ENCODE assay signal across 1 cellular context in the genomic region with DNA sequence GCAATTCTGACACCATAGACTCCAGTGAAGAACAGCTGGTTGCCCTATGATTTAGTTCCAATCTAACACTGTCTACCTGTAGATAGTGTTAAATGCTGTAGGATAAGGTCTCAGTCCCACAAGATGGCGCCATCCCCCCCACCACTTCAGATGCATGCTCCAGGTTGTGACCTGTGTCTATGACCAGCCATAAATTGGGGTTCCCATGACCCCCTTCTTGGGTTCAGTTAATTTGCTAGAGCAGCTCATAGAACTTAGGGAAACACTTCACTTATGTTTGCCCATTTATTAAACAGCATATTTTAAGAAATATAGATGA.
TF ChIP-seq lines count a peak whose summit lies in the region.

No MANE protein-coding gene starts in this region.

TF ChIP-seq in IMR-90, 13 proteins besides CTCF, POLR2A, EP300 and RAD21:
- TF ChIP-seq CHD1 (IDR thresholded peaks at IDR 0.05; ENCODE audit: low read depth, low read length): no peak
- TF ChIP-seq RCOR1 (IDR thresholded peaks at IDR 0.05; ENCODE audit: insufficient replicate concordance, low read length): no peak
- TF ChIP-seq, protein P1, sequence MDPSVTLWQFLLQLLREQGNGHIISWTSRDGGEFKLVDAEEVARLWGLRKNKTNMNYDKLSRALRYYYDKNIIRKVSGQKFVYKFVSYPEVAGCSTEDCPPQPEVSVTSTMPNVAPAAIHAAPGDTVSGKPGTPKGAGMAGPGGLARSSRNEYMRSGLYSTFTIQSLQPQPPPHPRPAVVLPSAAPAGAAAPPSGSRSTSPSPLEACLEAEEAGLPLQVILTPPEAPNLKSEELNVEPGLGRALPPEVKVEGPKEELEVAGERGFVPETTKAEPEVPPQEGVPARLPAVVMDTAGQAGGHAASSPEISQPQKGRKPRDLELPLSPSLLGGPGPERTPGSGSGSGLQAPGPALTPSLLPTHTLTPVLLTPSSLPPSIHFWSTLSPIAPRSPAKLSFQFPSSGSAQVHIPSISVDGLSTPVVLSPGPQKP (IDR thresholded peaks at IDR 0.05; ENCODE audit: borderline replicate concordance, low read depth, low read length): no peak
- TF ChIP-seq MXI1 (IDR thresholded peaks at IDR 0.05; ENCODE audit: borderline replicate concordance, low read depth, low read length): no peak
- no peak for TF ChIP-seq MAZ (IDR thresholded peaks at IDR 0.05; ENCODE audit: borderline replicate concordance, low read depth, low read length)
- no peak for TF ChIP-seq RFX5 (IDR thresholded peaks at IDR 0.05; ENCODE audit: low read depth, low read length)
- no peak for TF ChIP-seq CEBPB (IDR thresholded peaks at IDR 0.05; ENCODE audit: low read depth, low read length)
- TF ChIP-seq FOS (IDR thresholded peaks at IDR 0.05; ENCODE audit: low read depth, low read length): no peak
- no peak for TF ChIP-seq SMC3 (IDR thresholded peaks at IDR 0.05; ENCODE audit: low read depth, low read length)
- no peak for TF ChIP-seq MAFK (IDR thresholded peaks at IDR 0.05; ENCODE audit: low read depth, low read length)
- TF ChIP-seq, protein P2, sequence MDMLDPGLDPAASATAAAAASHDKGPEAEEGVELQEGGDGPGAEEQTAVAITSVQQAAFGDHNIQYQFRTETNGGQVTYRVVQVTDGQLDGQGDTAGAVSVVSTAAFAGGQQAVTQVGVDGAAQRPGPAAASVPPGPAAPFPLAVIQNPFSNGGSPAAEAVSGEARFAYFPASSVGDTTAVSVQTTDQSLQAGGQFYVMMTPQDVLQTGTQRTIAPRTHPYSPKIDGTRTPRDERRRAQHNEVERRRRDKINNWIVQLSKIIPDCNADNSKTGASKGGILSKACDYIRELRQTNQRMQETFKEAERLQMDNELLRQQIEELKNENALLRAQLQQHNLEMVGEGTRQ (IDR thresholded peaks at IDR 0.05; ENCODE audit: low read depth, low read length): no peak
- TF ChIP-seq NFE2L2 (IDR thresholded peaks at IDR 0.05; ENCODE audit: low read depth, low read length): no peak
- no peak for TF ChIP-seq BHLHE40 (IDR thresholded peaks at IDR 0.05; ENCODE audit: low read depth, low read length)
TF ChIP-seq in IMR-90: peak in this region for 0.
